Comparison of ENCODE assay signal across 34 cellular contexts in the genomic region with DNA sequence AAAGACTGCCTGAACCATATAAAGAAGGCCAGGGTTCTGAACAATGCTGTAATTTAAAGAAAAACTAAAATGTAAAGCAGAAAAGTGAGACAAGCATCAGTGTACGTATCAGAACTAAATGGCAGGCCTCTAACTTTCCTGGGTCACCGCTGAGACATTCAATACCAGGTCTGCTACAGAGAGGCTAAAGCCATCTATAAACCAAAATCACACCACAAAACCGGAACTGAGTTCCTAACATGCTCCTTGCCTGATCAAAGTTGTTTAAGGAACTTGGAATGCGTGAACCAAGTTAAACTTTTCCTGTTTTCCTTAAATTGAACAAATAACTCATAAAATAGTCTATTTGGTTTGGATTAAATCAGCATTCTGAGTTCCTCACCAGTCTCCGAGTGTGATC. TPM values are rescaled to one million over a fixed set of nuclear protein-coding genes. Genes with fewer than 3 reads are reported as not detected.
"Had no signal": no experiment of that assay in that cellular context is flagged by ENCODE, and none has a peak within 500 bp of the region (broad histone marks: within the 10 kb centered on the region; RNA-seq: fewer than 3 reads in every experiment).

No MANE protein-coding gene starts in this region.

- H3K27me3 ChIP-seq: body of pancreas, colonic mucosa, dorsolateral prefrontal cortex, gastrocnemius medialis, right lobe of liver had no signal

- H3K36me3 Mint-ChIP-seq: activated CD8-positive, alpha-beta memory T cell treated with anti-CD3 and anti-CD28 coated beads, Interleukin-2, amount 10 ng/mL, durations not matched to agents 7 days and 5 days; activated naive CD8-positive, alpha-beta T cell; naive thymus-derived CD4-positive, alpha-beta T cell; stimulated activated effector memory CD8-positive, alpha-beta T cell treated with anti-CD3 and anti-CD28 coated beads, Interleukin-12 subunit alpha, Interleukin-12 subunit beta, amount 100 ng/mL, for 72 hours; WTC11 had no signal

- DNase-seq: activated CD4-positive, alpha-beta T cell treated with anti-CD3 and anti-CD28 coated beads for 1 hour; activated CD4-positive, alpha-beta T cell treated with anti-CD3 and anti-CD28 coated beads, Interleukin-2, amount 50 U/mL, for 1 hour; activated CD8-positive, alpha-beta memory T cell treated with anti-CD3 and anti-CD28 coated beads, Interleukin-2, amount 10 ng/mL, durations not matched to agents 7 days and 5 days; activated CD8-positive, alpha-beta T cell treated with anti-CD3 and anti-CD28 coated beads for 36 hours; activated naive CD4-positive, alpha-beta T cell; activated T-cell treated with anti-CD3 and anti-CD28 coated beads, Interleukin-2, amount 50 U/mL, for 48 hours; anterior cingulate cortex; body of pancreas; cerebellar nuclear complex; colonic mucosa; dorsolateral prefrontal cortex; effector memory CD4-positive, alpha-beta T cell; erythroblast; gastrocnemius medialis; hippocampal formation; left cardiac atrium; mammary epithelial cell; midbrain; naive thymus-derived CD4-positive, alpha-beta T cell; right lobe of liver; stimulated activated CD4-positive, alpha-beta T cell treated with anti-CD3 and anti-CD28 coated beads, Interleukin-12 subunit alpha, Interleukin-12 subunit beta, amount 100 ng/mL, for 4 hours; stimulated activated CD4-positive, alpha-beta T cell treated with anti-CD3 and anti-CD28 coated beads, Interleukin-4, amount 100 ng/mL, for 24 hours; T-helper 2 cell; trophoblast cell had no signal

- H3K27me3 Mint-ChIP-seq: activated CD8-positive, alpha-beta memory T cell treated with anti-CD3 and anti-CD28 coated beads, Interleukin-2, amount 10 ng/mL, durations not matched to agents 7 days and 5 days; activated CD8-positive, alpha-beta T cell treated with anti-CD3 and anti-CD28 coated beads for 36 hours; activated naive CD8-positive, alpha-beta T cell; naive thymus-derived CD4-positive, alpha-beta T cell; stimulated activated naive CD8-positive, alpha-beta T cell treated with anti-CD3 and anti-CD28 coated beads, Interleukin-15, Interleukin-2, amounts not matched to agents 100 ng/mL and 50 ng/mL, for 24 hours had no signal

- ATAC-seq: activated CD8-positive, alpha-beta memory T cell treated with anti-CD3 and anti-CD28 coated beads, Interleukin-2, amount 10 ng/mL, durations not matched to agents 7 days and 5 days; activated CD8-positive, alpha-beta T cell treated with anti-CD3 and anti-CD28 coated beads for 36 hours; body of pancreas; gastrocnemius medialis; naive thymus-derived CD4-positive, alpha-beta T cell; right lobe of liver; stimulated activated effector memory CD8-positive, alpha-beta T cell treated with anti-CD3 and anti-CD28 coated beads, Interleukin-12 subunit alpha, Interleukin-12 subunit beta, amount 100 ng/mL, for 72 hours; WTC11 had no signal

- H3K4me3 Mint-ChIP-seq: activated CD8-positive, alpha-beta memory T cell treated with anti-CD3 and anti-CD28 coated beads, Interleukin-2, amount 10 ng/mL, durations not matched to agents 7 days and 5 days; activated CD8-positive, alpha-beta T cell treated with anti-CD3 and anti-CD28 coated beads for 36 hours; activated naive CD8-positive, alpha-beta T cell; naive thymus-derived CD4-positive, alpha-beta T cell; stimulated activated effector memory CD8-positive, alpha-beta T cell treated with anti-CD3 and anti-CD28 coated beads, Interleukin-12 subunit alpha, Interleukin-12 subunit beta, amount 100 ng/mL, for 72 hours; stimulated activated naive CD8-positive, alpha-beta T cell treated with anti-CD3 and anti-CD28 coated beads, Interleukin-15, Interleukin-2, amounts not matched to agents 100 ng/mL and 50 ng/mL, for 24 hours; WTC11 had no signal

- H3K36me3 ChIP-seq: colonic mucosa, gastrocnemius medialis, right lobe of liver, thoracic aorta had no signal

- H3K4me3 ChIP-seq: body of pancreas, colonic mucosa, dorsolateral prefrontal cortex, gastrocnemius medialis, right lobe of liver, thoracic aorta had no signal

- H3K9me3 Mint-ChIP-seq: stimulated activated effector memory CD8-positive, alpha-beta T cell treated with anti-CD3 and anti-CD28 coated beads, Interleukin-12 subunit alpha, Interleukin-12 subunit beta, amount 100 ng/mL, for 72 hours; WTC11 had no signal

- H3K27ac ChIP-seq: body of pancreas, colonic mucosa, dorsolateral prefrontal cortex, gastrocnemius medialis, right lobe of liver, thoracic aorta had no signal

- H3K9me3 ChIP-seq: body of pancreas, colonic mucosa, gastrocnemius medialis, right lobe of liver, thoracic aorta had no signal

- H3K4me1 Mint-ChIP-seq: activated CD8-positive, alpha-beta memory T cell treated with anti-CD3 and anti-CD28 coated beads, Interleukin-2, amount 10 ng/mL, durations not matched to agents 7 days and 5 days; naive thymus-derived CD4-positive, alpha-beta T cell; stimulated activated effector memory CD8-positive, alpha-beta T cell treated with anti-CD3 and anti-CD28 coated beads, Interleukin-12 subunit alpha, Interleukin-12 subunit beta, amount 100 ng/mL, for 72 hours; WTC11 had no signal

- H3K4me1 ChIP-seq: body of pancreas, colonic mucosa, gastrocnemius medialis, right lobe of liver had no signal

- H3K27ac Mint-ChIP-seq: activated CD8-positive, alpha-beta memory T cell treated with anti-CD3 and anti-CD28 coated beads, Interleukin-2, amount 10 ng/mL, durations not matched to agents 7 days and 5 days; activated CD8-positive, alpha-beta T cell treated with anti-CD3 and anti-CD28 coated beads for 36 hours; activated naive CD8-positive, alpha-beta T cell; naive thymus-derived CD4-positive, alpha-beta T cell; stimulated activated effector memory CD8-positive, alpha-beta T cell treated with anti-CD3 and anti-CD28 coated beads, Interleukin-12 subunit alpha, Interleukin-12 subunit beta, amount 100 ng/mL, for 72 hours; stimulated activated naive CD8-positive, alpha-beta T cell treated with anti-CD3 and anti-CD28 coated beads, Interleukin-15, Interleukin-2, amounts not matched to agents 100 ng/mL and 50 ng/mL, for 24 hours; WTC11 had no signal

RNA-seq across cellular contexts. Expression of a gene that starts 55.3 kb away (rescaled TPM):
- total RNA-seq: activated CD8-positive, alpha-beta memory T cell treated with anti-CD3 and anti-CD28 coated beads, Interleukin-2, amount 10 ng/mL, durations not matched to agents 7 days and 5 days; activated CD8-positive, alpha-beta T cell treated with anti-CD3 and anti-CD28 coated beads for 36 hours; body of pancreas; liver; mammary epithelial cell; naive thymus-derived CD4-positive, alpha-beta T cell; osteocyte; renal cortical epithelial cell; right lobe of liver; subcutaneous adipose tissue; thoracic aorta; WTC11 had no signal
- polyA plus RNA-seq: keratinocyte; liver; mammary epithelial cell; naive thymus-derived CD4-positive, alpha-beta T cell had no signal
